In genomic region chr3:136042608-136043221, GRCh38 we compare ENCODE assay signal across 8 cellular contexts.
DNase-seq lines count a peak whose midpoint lies in the region; ATAC-seq and TF ChIP-seq lines count a peak whose summit lies in the region.

No MANE protein-coding gene starts in this region.

- H3K4me3 ChIP-seq in right lobe of liver, result no peak overlapping the region

- H3K27ac Mint-ChIP-seq in CD4-positive, alpha-beta T cell, result no peak overlapping the region
- no peak overlapping the region for H3K27ac Mint-ChIP-seq in HFFc6
- no peak overlapping the region for H3K27ac Mint-ChIP-seq in chondrocyte (ENCODE audit: unreplicated experiment)
- no peak overlapping the region for H3K27ac Mint-ChIP-seq in activated naive CD4-positive, alpha-beta T cell treated with anti-CD3 and anti-CD28 coated beads for 36 hours

- H3K4me3 Mint-ChIP-seq in CD4-positive, alpha-beta T cell, result no peak overlapping the region
- H3K4me3 Mint-ChIP-seq in HFFc6 (no peak overlapping the region), chondrocyte (ENCODE audit: unreplicated experiment) (no peak overlapping the region)
- no peak overlapping the region for H3K4me3 Mint-ChIP-seq in activated naive CD4-positive, alpha-beta T cell treated with anti-CD3 and anti-CD28 coated beads for 36 hours

- no peaks in the 10 kb centered on the region for H3K36me3 ChIP-seq in right lobe of liver

- peaks cover 23% of the 10 kb centered on the region for H3K27me3 Mint-ChIP-seq in CD4-positive, alpha-beta T cell
- H3K27me3 Mint-ChIP-seq in HFFc6 (ENCODE audit: insufficient read depth) (no peaks in the 10 kb centered on the region), chondrocyte (ENCODE audit: low read depth) (no peaks in the 10 kb centered on the region)
- peaks cover 11% of the 10 kb centered on the region for H3K27me3 Mint-ChIP-seq in activated naive CD4-positive, alpha-beta T cell treated with anti-CD3 and anti-CD28 coated beads for 36 hours (ENCODE audit: low read depth)

- CTCF ChIA-PET in CD4-positive, alpha-beta T cell (lab: Charles Lee), result interaction anchor here (0.6 to 1.1 kb wide), 2 partner anchors 1427 to 1442 kb away, joined by 5 read pairs; no protein-coding TSS in a partner anchor
- CTCF ChIA-PET in activated naive CD4-positive, alpha-beta T cell treated with anti-CD3 and anti-CD28 coated beads for 36 hours (lab: Charles Lee), result interaction anchor here (0.6 to 2.2 kb wide), 25 partner anchors 10 to 1438 kb away, joined by 3 to 6 read pairs (median 3); no protein-coding TSS in a partner anchor

- H3K27me3 ChIP-seq in CD4-positive, alpha-beta T cell (ENCODE audit: control insufficient read depth, insufficient read depth, low read length), result peaks cover 14% of the 10 kb centered on the region
- H3K27me3 ChIP-seq in right lobe of liver, result no peaks in the 10 kb centered on the region

- no peaks in the 10 kb centered on the region for H3K4me1 ChIP-seq in right lobe of liver

- no peak for DNase-seq in CD4-positive, alpha-beta T cell
- DNase-seq in HFFc6 (peak; percentile 61), NCI-H82 (lab: John Stamatoyannopoulos, UW) (peak; percentile 80), chondrocyte (ENCODE audit: low spot score) (no peak), right lobe of liver (no peak)
- no peak for DNase-seq in activated naive CD4-positive, alpha-beta T cell treated with anti-CD3 and anti-CD28 coated beads for 36 hours
- no peak for DNase-seq in NK-92 treated with Interleukin-12 subunit alpha and Interleukin-12 subunit beta, amount 100 ng/mL, for 24 hours (lab: John Stamatoyannopoulos, UW)

- no peaks in the 10 kb centered on the region for H3K4me1 Mint-ChIP-seq in CD4-positive, alpha-beta T cell (ENCODE audit: low read depth)
- H3K4me1 Mint-ChIP-seq in HFFc6 (ENCODE audit: low read depth), result peaks cover 4% of the 10 kb centered on the region; the same call in 1 of the 2 replicates
- peaks cover 3% of the 10 kb centered on the region for H3K4me1 Mint-ChIP-seq in chondrocyte (ENCODE audit: low read depth)
- no peaks in the 10 kb centered on the region for H3K4me1 Mint-ChIP-seq in activated naive CD4-positive, alpha-beta T cell treated with anti-CD3 and anti-CD28 coated beads for 36 hours (ENCODE audit: low read depth)

- no peaks in the 10 kb centered on the region for H3K36me3 Mint-ChIP-seq in CD4-positive, alpha-beta T cell (ENCODE audit: low read depth)
- H3K36me3 Mint-ChIP-seq in HFFc6 (ENCODE audit: low read depth) (peaks cover 22% of the 10 kb centered on the region), chondrocyte (ENCODE audit: low read depth) (peaks cover 14% of the 10 kb centered on the region)
- no peaks in the 10 kb centered on the region for H3K36me3 Mint-ChIP-seq in activated naive CD4-positive, alpha-beta T cell treated with anti-CD3 and anti-CD28 coated beads for 36 hours (ENCODE audit: low read depth)

- no peaks in the 10 kb centered on the region for H3K9me3 Mint-ChIP-seq in CD4-positive, alpha-beta T cell
- H3K9me3 Mint-ChIP-seq in HFFc6, result no peaks in the 10 kb centered on the region
- H3K9me3 Mint-ChIP-seq in chondrocyte (ENCODE audit: low read depth), result no peaks in the 10 kb centered on the region
- no peaks in the 10 kb centered on the region for H3K9me3 Mint-ChIP-seq in activated naive CD4-positive, alpha-beta T cell treated with anti-CD3 and anti-CD28 coated beads for 36 hours

- no peaks in the 10 kb centered on the region for H3K9me3 ChIP-seq in CD4-positive, alpha-beta T cell (ENCODE audit: control insufficient read depth, low read length)
- H3K9me3 ChIP-seq in right lobe of liver, result no peaks in the 10 kb centered on the region

- TF ChIP-seq POLR2A in right lobe of liver (IDR thresholded peaks at IDR 0.05), result no peak

- H3K27ac ChIP-seq in CD4-positive, alpha-beta T cell (ENCODE audit: low read depth, low read length), result no peak overlapping the region
- no peak overlapping the region for H3K27ac ChIP-seq in right lobe of liver

- intact Hi-C loops in CD4-positive, alpha-beta T cell (cut with DNase I, micrococcal nuclease), result loop anchor here in 1 of 2 experiments (5.0 kb wide), 2 partner anchors 1245 to 1440 kb away; partner anchors contain the start of gene EPHB1
- intact Hi-C loops in right lobe of liver (cut with DNase I), result loop anchor here in 1 of 2 donors (10.0 kb wide), 1 partner anchor 118 kb away; no protein-coding TSS in a partner anchor
- intact Hi-C loops in activated naive CD4-positive, alpha-beta T cell treated with anti-CD3 and anti-CD28 coated beads for 36 hours (cut with micrococcal nuclease), result loop anchor here (1.0 to 5.0 kb wide), 6 partner anchors 78 to 1442 kb away; partner anchors contain the start of genes EPHB1 and PPP2R3A

- peak; percentile 49 for TF ChIP-seq CTCF in CD4-positive, alpha-beta T cell (IDR thresholded peaks at IDR 0.05)
- TF ChIP-seq CTCF in HFFc6 (IDR thresholded peaks at IDR 0.05), result peak; percentile 87
- peak; percentile 93 for TF ChIP-seq CTCF in chondrocyte (IDR thresholded peaks at IDR 0.05)
- peak; percentile 49 to 65 (median 62) for TF ChIP-seq CTCF in right lobe of liver (IDR thresholded peaks at IDR 0.05)

- POLR2A ChIA-PET in CD4-positive, alpha-beta T cell (lab: Charles Lee), result no interaction called here

- ATAC-seq in CD4-positive, alpha-beta T cell (ENCODE audit: poor library complexity), result no peak
- ATAC-seq in right lobe of liver (peak in 2 of 4 donors; percentile 42 to 45), GM18873 (IDR thresholded peaks at IDR 0.05; ENCODE audit: low FRiP score, unreplicated experiment) (no peak)

- 68% methylated on average over 7 of the region's 7 CpGs for WGBS in right lobe of liver (ENCODE audit: insufficient coverage, low coverage, low lambda C conversion rate, missing lambda C conversion rate)

Comparison
In these comparisons a context has a peak if more than half of its experiments do, and no peak if none do; other contexts are left out.
1. DNase-seq: peak in HFFc6 (single experiment) and NCI-H82 (single experiment); none in CD4-positive, alpha-beta T cell (0 of 10), chondrocyte (single experiment), right lobe of liver (0 of 3), activated naive CD4-positive, alpha-beta T cell treated with anti-CD3 and anti-CD28 coated beads for 36 hours (single experiment) and NK-92 treated with Interleukin-12 subunit alpha and Interleukin-12 subunit beta, amount 100 ng/mL, for 24 hours (single experiment).
2. Peak in every context shown above with its lines, with median percentiles within 50 percentile points of each other: CTCF ChIP-seq.